ENCODE assay signal across 15 cellular contexts in genomic region chr3:128874481-128875180, GRCh38. TPM values are rescaled to one million over a fixed set of nuclear protein-coding genes. Genes with fewer than 3 reads are reported as not detected.
DNase-seq lines count a peak whose midpoint lies in the region; FAIRE-seq and TF ChIP-seq lines count a peak whose summit lies in the region.
"Had no signal": no experiment of that assay in that cellular context is flagged by ENCODE, and none has a peak within 500 bp of the region (broad histone marks: within the 10 kb centered on the region; RNA-seq: fewer than 3 reads in every experiment).

No MANE protein-coding gene starts in this region.

- intact Hi-C loops in vagina (cut with DNase I) = no loop called here

- H3K4me3 ChIP-seq in vagina = no peak overlapping the region
- H3K4me3 ChIP-seq: GM23338 had no signal

- no peaks in the 10 kb centered on the region for H3K9me3 ChIP-seq in vagina

- TF ChIP-seq POLR2A in vagina (IDR thresholded peaks at IDR 0.05) = no peak

- H3K27me3 ChIP-seq in vagina = no peaks in the 10 kb centered on the region

- H3K36me3 ChIP-seq in vagina = no peaks in the 10 kb centered on the region

- peaks cover 13% of the 10 kb centered on the region for H3K4me1 ChIP-seq in vagina

- no peak for TF ChIP-seq CTCF in vagina (IDR thresholded peaks at IDR 0.05)

- H3K27ac ChIP-seq in vagina = no peak overlapping the region

- peak; percentile 7 for DNase-seq in DMS79 (lab: John Stamatoyannopoulos, UW)
- no peak for DNase-seq in DMS79 treated with DMSO at 0.1 percent for 48 hours (lab: John Stamatoyannopoulos, UW)
- no peak for DNase-seq in HTR-8/SVneo (ENCODE audit: insufficient read length, low spot score)
- DNase-seq in left kidney (ENCODE audit: low read depth, low spot score) = peak; percentile 52
- DNase-seq in retina = peak; percentile 17
- DNase-seq in amygdala (lab: John Stamatoyannopoulos, UW) = no peak
- no peak for DNase-seq in vagina (ENCODE audit: extremely low spot score in 2 of 2)
- DNase-seq in NCI-H524 (lab: John Stamatoyannopoulos, UW) = no peak
- DNase-seq: 8988T, HCEC 1CT, NCI-H1092, NCI-H2029 treated with DMSO at 0.1 percent for 48 hours, NCI-H2171, NCI-H526 treated with DMSO at 0.1 percent for 48 hours had no signal

- FAIRE-seq in HTR-8/SVneo (lab: Jason Lieb, UNC) = peak; percentile 68

RNA-seq across cellular contexts. Expression of gene ACAD9, which starts 4.8 kb away (rescaled TPM):
- 43.0 TPM for total RNA-seq in vagina

Comparison
In these comparisons a context has a peak if more than half of its experiments do, and no peak if none do; other contexts are left out.
1. DNase-seq: peak in DMS79 (single experiment), left kidney (single experiment) and retina (single experiment); none in DMS79 treated with DMSO at 0.1 percent for 48 hours (single experiment), HTR-8/SVneo (single experiment), amygdala (0 of 56), vagina (0 of 2) and NCI-H524 (0 of 2).